12 cellular contexts compared by ENCODE assay signal in genomic region chr16:87160218-87160617, GRCh38.
DNase-seq lines count a peak whose midpoint lies in the region; TF ChIP-seq lines count a peak whose summit lies in the region.
"Had no signal": no experiment of that assay in that cellular context is flagged by ENCODE, and none has a peak within 500 bp of the region (broad histone marks: within the 10 kb centered on the region; RNA-seq: fewer than 3 reads in every experiment).

No MANE protein-coding gene starts in this region.

- H3K9ac ChIP-seq in BLaER1 (no peak overlapping the region), NT2/D1 (ENCODE audit: insufficient read length, low read depth) (peak overlapping the region; percentile 34)

- H3K9me2 ChIP-seq in hepatocyte (replicated peaks; ENCODE audit: insufficient read depth), result no peaks in the 10 kb centered on the region

- TF ChIP-seq CTCF in hepatocyte (IDR thresholded peaks at IDR 0.05; ENCODE audit: poor library complexity), result no peak
- TF ChIP-seq CTCF in osteoblast (IDR thresholded peaks at IDR 0.05; ENCODE audit: extremely low read depth, low read depth, low read length), result no peak
- no peak for TF ChIP-seq CTCF in esophagus squamous epithelium (IDR thresholded peaks at IDR 0.05)
- TF ChIP-seq CTCF in dorsolateral prefrontal cortex (IDR thresholded peaks at IDR 0.05 in 54 of 56, conservative IDR thresholded peaks at IDR 0.05 in 2 of 56; ENCODE audit: low read depth in 1 of 56, partially characterized antibody in 56 of 56), result no peak

- H3K4me3 ChIP-seq in BLaER1 (no peak overlapping the region), NT2/D1 (ENCODE audit: insufficient read length, low read depth) (no peak overlapping the region), hepatocyte (no peak overlapping the region), osteoblast (ENCODE audit: insufficient read depth, low read length) (peak overlapping the region; percentile 58), esophagus squamous epithelium (no peak overlapping the region), dorsolateral prefrontal cortex (no peak overlapping the region)

- intact Hi-C loops in esophagus squamous epithelium (cut with DNase I) (no loop called here), dorsolateral prefrontal cortex (cut with DNase I) (no loop called here)

- no peak for TF ChIP-seq POLR2A in esophagus squamous epithelium (IDR thresholded peaks at IDR 0.05)

- H3K27ac ChIP-seq in BLaER1 (no peak overlapping the region), hepatocyte (peak overlapping the region; percentile 10), osteoblast (ENCODE audit: low read depth, low read length) (no peak overlapping the region), esophagus squamous epithelium (no peak overlapping the region), dorsolateral prefrontal cortex (no peak overlapping the region)
- H3K27ac ChIP-seq: RWPE1 had no signal

- no peaks in the 10 kb centered on the region for H3K9me3 ChIP-seq in BLaER1
- no peaks in the 10 kb centered on the region for H3K9me3 ChIP-seq in NT2/D1 (ENCODE audit: insufficient read depth, low read length)
- no peaks in the 10 kb centered on the region for H3K9me3 ChIP-seq in hepatocyte (ENCODE audit: low read depth)
- H3K9me3 ChIP-seq in osteoblast (ENCODE audit: low read depth, low read length), result no peaks in the 10 kb centered on the region
- H3K9me3 ChIP-seq in esophagus squamous epithelium, result no peaks in the 10 kb centered on the region

- DNase-seq in NT2/D1 (ENCODE audit: low read depth, low spot score), result no peak
- peak; percentile 50 for DNase-seq in hepatocyte (ENCODE audit: low spot score)
- peak; percentile 78 for DNase-seq in osteoblast (ENCODE audit: insufficient read length, low spot score, missing footprints)
- no peak for DNase-seq in esophagus squamous epithelium (lab: John Stamatoyannopoulos, UW)
- no peak for DNase-seq in nucleus accumbens (lab: John Stamatoyannopoulos, UW)
- no peak for DNase-seq in dorsolateral prefrontal cortex
- DNase-seq in hippocampal formation (lab: John Stamatoyannopoulos, UW), result no peak
- DNase-seq: activated naive CD8-positive, alpha-beta T cell treated with anti-CD3 and anti-CD28 coated beads, Interleukin-2, amount 50 U/mL, for 24 hours; left ventricle myocardium superior; NCI-H226 had no signal

- 32% methylated on average over 15 of the region's 15 CpGs for WGBS in hepatocyte (ENCODE audit: low lambda C conversion rate, missing lambda C conversion rate)
- WGBS in esophagus squamous epithelium, 2 donors, result 29 to 69% methylated on average over 11 to 14 of the region's 15 CpGs

- H3K79me2 ChIP-seq in hepatocyte (no peaks in the 10 kb centered on the region), osteoblast (ENCODE audit: insufficient read depth, low read length) (no peaks in the 10 kb centered on the region)

- H3K27me3 ChIP-seq in BLaER1 (no peaks in the 10 kb centered on the region), NT2/D1 (ENCODE audit: insufficient read depth, insufficient read length) (no peaks in the 10 kb centered on the region), hepatocyte (no peaks in the 10 kb centered on the region), osteoblast (ENCODE audit: insufficient read depth, low read length) (peaks cover 14% of the 10 kb centered on the region), esophagus squamous epithelium (peaks cover 0 to 44% (median 0%) of the 10 kb centered on the region in 4 donors), dorsolateral prefrontal cortex (no peaks in the 10 kb centered on the region)

- H3K4me1 ChIP-seq in BLaER1 (peaks cover 10% of the 10 kb centered on the region), NT2/D1 (ENCODE audit: insufficient read depth, insufficient read length) (no peaks in the 10 kb centered on the region), hepatocyte (ENCODE audit: insufficient read depth) (no peaks in the 10 kb centered on the region), osteoblast (ENCODE audit: insufficient read depth, low read length) (peaks cover 14% of the 10 kb centered on the region), esophagus squamous epithelium (no peaks in the 10 kb centered on the region)

- no peaks in the 10 kb centered on the region for H4K20me1 ChIP-seq in BLaER1
- H4K20me1 ChIP-seq in hepatocyte (ENCODE audit: insufficient read depth, poor library complexity, severe bottlenecking), result no peaks in the 10 kb centered on the region
- no peaks in the 10 kb centered on the region for H4K20me1 ChIP-seq in osteoblast (ENCODE audit: insufficient read depth, low read length)

- H3K4me2 ChIP-seq in BLaER1 (peak overlapping the region; percentile 11), hepatocyte (no peak overlapping the region), osteoblast (ENCODE audit: insufficient read depth, low read length) (peak overlapping the region; percentile 79)

- H3K36me3 ChIP-seq in BLaER1, result no peaks in the 10 kb centered on the region
- no peaks in the 10 kb centered on the region for H3K36me3 ChIP-seq in NT2/D1 (ENCODE audit: insufficient read depth, insufficient read length, low read length)
- no peaks in the 10 kb centered on the region for H3K36me3 ChIP-seq in hepatocyte (replicated peaks; ENCODE audit: insufficient read depth, low read depth)
- H3K36me3 ChIP-seq in osteoblast (ENCODE audit: insufficient read depth, low read length), result no peaks in the 10 kb centered on the region
- H3K36me3 ChIP-seq in esophagus squamous epithelium, result no peaks in the 10 kb centered on the region

- H2AFZ ChIP-seq in hepatocyte, result no peak overlapping the region
- H2AFZ ChIP-seq in osteoblast (ENCODE audit: low read length), result peak overlapping the region; percentile 96

Comparison
In these comparisons a context has a peak if more than half of its experiments do, and no peak if none do; other contexts are left out.
1. DNase-seq: peak in hepatocyte (single experiment) and osteoblast (single experiment); none in NT2/D1 (single experiment), esophagus squamous epithelium (single experiment), nucleus accumbens (0 of 56), dorsolateral prefrontal cortex (0 of 10) and hippocampal formation (0 of 2).